In genomic region chr18:64167408-64167807, GRCh38 we compare ENCODE assay signal across 34 cellular contexts. TPM values are rescaled to one million over a fixed set of nuclear protein-coding genes. Genes with fewer than 3 reads are reported as not detected.
"Had no signal": no experiment of that assay in that cellular context is flagged by ENCODE, and none has a peak within 500 bp of the region (broad histone marks: within the 10 kb centered on the region; RNA-seq: fewer than 3 reads in every experiment).

No MANE protein-coding gene starts in this region.

- H3K27ac Mint-ChIP-seq: activated CD4-positive, alpha-beta T cell treated with anti-CD3 and anti-CD28 coated beads, Interleukin-2, amount 10 ng/mL, durations not matched to agents 24 days and 14 days; activated naive CD4-positive, alpha-beta T cell treated with anti-CD3 and anti-CD28 coated beads for 36 hours; activated naive CD4-positive, alpha-beta T cell treated with anti-CD3 and anti-CD28 coated beads, Interleukin-2, amount 50 U/mL, for 72 hours; activated T-helper 1 cell treated with anti-CD3 and anti-CD28 coated beads, Interleukin-12 subunit alpha, Interleukin-12 subunit beta, Interleukin-2, Interleukin-4 antibody, amounts not matched to agents 30 ng/mL and 10 ng/mL and 1 ng/mL, durations not matched to agents 14 hours and 24 hours and 36 hours had no signal

- H3K27me3 ChIP-seq: adrenal gland, body of pancreas, breast epithelium, MG63, SJCRH30 had no signal

- H3K4me1 Mint-ChIP-seq: activated CD4-positive, alpha-beta T cell treated with anti-CD3 and anti-CD28 coated beads, Interleukin-2, amount 10 ng/mL, durations not matched to agents 24 days and 14 days had no signal

- DNase-seq: activated CD4-positive, alpha-beta T cell treated with anti-CD3 and anti-CD28 coated beads, Interleukin-2, amount 10 ng/mL, durations not matched to agents 24 days and 14 days; activated CD4-positive, alpha-beta T cell treated with anti-CD3 and anti-CD28 coated beads, Interleukin-2, amount 50 U/mL, for 4 hours; activated CD8-positive, alpha-beta memory T cell treated with anti-CD3 and anti-CD28 coated beads, Interleukin-2, amount 50 U/mL, for 4 hours; activated gamma-delta T cell treated with Interleukin-2 at 50 U/mL for 16 hours; activated naive CD4-positive, alpha-beta T cell treated with anti-CD3 and anti-CD28 coated beads for 36 hours; activated T-cell treated with anti-CD3 and anti-CD28 coated beads for 4 hours; activated T-cell treated with anti-CD3 and anti-CD28 coated beads, Interleukin-2, amount 50 U/mL, for 4 hours; adrenal gland; body of pancreas; Kasumi-1; KG1; MG63; NCI-H1048; NCI-H1105 treated with DMSO at 0.1 percent for 48 hours; NCI-H1436 treated with DMSO at 0.1 percent for 48 hours; NCI-H187; NCI-H2029 treated with DMSO at 0.1 percent for 48 hours; NCI-H2107; NCI-H345; NCI-H524 treated with DMSO at 0.1 percent for 48 hours; SHP77; SJCRH30; T1000; WERI-Rb-1 had no signal

- H3K36me3 ChIP-seq: adrenal gland, breast epithelium, MG63, SJCRH30, WERI-Rb-1 had no signal

- H3K4me3 Mint-ChIP-seq: activated CD4-positive, alpha-beta T cell treated with anti-CD3 and anti-CD28 coated beads, Interleukin-2, amount 10 ng/mL, durations not matched to agents 24 days and 14 days; activated naive CD4-positive, alpha-beta T cell treated with anti-CD3 and anti-CD28 coated beads for 36 hours; activated T-cell treated with anti-CD3 and anti-CD28 coated beads, Interleukin-2, amount 50 U/mL, for 4 hours; activated T-helper 1 cell treated with anti-CD3 and anti-CD28 coated beads, Interleukin-12 subunit alpha, Interleukin-12 subunit beta, Interleukin-2, Interleukin-4 antibody, amounts not matched to agents 30 ng/mL and 10 ng/mL and 1 ng/mL, durations not matched to agents 14 hours and 24 hours and 36 hours had no signal

- H3K27ac ChIP-seq: adrenal gland, body of pancreas, breast epithelium, SJCRH30, SK-N-MC, WERI-Rb-1 had no signal

- H3K9me3 ChIP-seq: adrenal gland, body of pancreas, SJCRH30 had no signal

- H3K36me3 Mint-ChIP-seq: activated naive CD4-positive, alpha-beta T cell treated with anti-CD3 and anti-CD28 coated beads, Interleukin-2, amount 50 U/mL, for 72 hours had no signal

- H3K4me1 ChIP-seq: adrenal gland, body of pancreas, breast epithelium, SJCRH30 had no signal

- H3K27me3 Mint-ChIP-seq: activated CD4-positive, alpha-beta T cell treated with anti-CD3 and anti-CD28 coated beads, Interleukin-2, amount 10 ng/mL, durations not matched to agents 24 days and 14 days had no signal

- H3K4me3 ChIP-seq: adrenal gland, body of pancreas, breast epithelium, MG63, SJCRH30, SK-N-MC had no signal

- H3K9me3 Mint-ChIP-seq: activated CD4-positive, alpha-beta T cell treated with anti-CD3 and anti-CD28 coated beads, Interleukin-2, amount 10 ng/mL, durations not matched to agents 24 days and 14 days; activated naive CD4-positive, alpha-beta T cell treated with anti-CD3 and anti-CD28 coated beads for 36 hours; activated T-helper 1 cell treated with anti-CD3 and anti-CD28 coated beads, Interleukin-12 subunit alpha, Interleukin-12 subunit beta, Interleukin-2, Interleukin-4 antibody, amounts not matched to agents 30 ng/mL and 10 ng/mL and 1 ng/mL, durations not matched to agents 14 hours and 24 hours and 36 hours had no signal

RNA-seq across cellular contexts. Expression of gene LINC00305, which starts 18.5 kb away (rescaled TPM):
- total RNA-seq: activated CD4-positive, alpha-beta T cell treated with anti-CD3 and anti-CD28 coated beads, Interleukin-2, amount 10 ng/mL, durations not matched to agents 24 days and 14 days; activated naive CD4-positive, alpha-beta T cell treated with anti-CD3 and anti-CD28 coated beads for 36 hours; activated naive CD4-positive, alpha-beta T cell treated with anti-CD3 and anti-CD28 coated beads, Interleukin-2, amount 50 U/mL, for 72 hours; activated T-cell treated with anti-CD3 and anti-CD28 coated beads, Interleukin-2, amount 50 U/mL, for 4 hours; activated T-helper 1 cell treated with anti-CD3 and anti-CD28 coated beads, Interleukin-12 subunit alpha, Interleukin-12 subunit beta, Interleukin-2, Interleukin-4 antibody, amounts not matched to agents 30 ng/mL and 10 ng/mL and 1 ng/mL, durations not matched to agents 14 hours and 24 hours and 36 hours; adrenal gland; astrocyte; body of pancreas; breast epithelium; cardiac septum; NCI-H460; RPMI7951; SJCRH30; T-helper 1 cell treated with Interleukin-12 subunit alpha and Interleukin-12 subunit beta and Interleukin-4 antibody, amounts not matched to agents 30 ng/mL and 1 ng/mL, for 36 hours; T-helper 2 cell treated with Interferon-gamma antibody and Interleukin-4, amounts not matched to agents 100 ng/mL and 5 ng/mL, for 36 hours had no signal
- polyA plus RNA-seq: adrenal gland had no signal
